ENCODE assay signal across 6 cellular contexts in genomic region chr20:59416916-59417315, GRCh38.
"Had no signal": no experiment of that assay in that cellular context is flagged by ENCODE, and none has a peak within 500 bp of the region (broad histone marks: within the 10 kb centered on the region; RNA-seq: fewer than 3 reads in every experiment).

No MANE protein-coding gene starts in this region.

- H3K4me3 ChIP-seq: K562 had no signal

- ATAC-seq: HepG2, K562 had no signal

- H3K27ac ChIP-seq: HL-60 had no signal

- DNase-seq: IMR-90, KBM-7, KG1 had no signal
